8 cellular contexts compared by ENCODE assay signal in genomic region chr5:61167382-61167781, GRCh38. TPM values are rescaled to one million over a fixed set of nuclear protein-coding genes. Genes with fewer than 3 reads are reported as not detected.
A peak's percentile ranks its signal among the peaks of the same experiment; 100 is the strongest.
DNase-seq lines count a peak whose midpoint lies in the region; ATAC-seq and TF ChIP-seq lines count a peak whose summit lies in the region.

No MANE protein-coding gene starts in this region.

- H3K4me1 ChIP-seq in OCI-LY7 (ENCODE audit: insufficient read depth, low read length, poor library complexity, severe bottlenecking) = peaks cover 10% of the 10 kb centered on the region

- H3K27me3 Mint-ChIP-seq in activated CD8-positive, alpha-beta T cell treated with anti-CD3 and anti-CD28 coated beads for 36 hours = no peaks in the 10 kb centered on the region
- no peaks in the 10 kb centered on the region for H3K27me3 Mint-ChIP-seq in activated CD8-positive, alpha-beta T cell treated with anti-CD3 and anti-CD28 coated beads, Interleukin-2, amount 10 ng/mL, durations not matched to agents 7 days and 5 days (ENCODE audit: low read depth)
- no peaks in the 10 kb centered on the region for H3K27me3 Mint-ChIP-seq in mesothelial cell of epicardium (ENCODE audit: low read depth)
- peaks cover 0 to 2% (median 0%) of the 10 kb centered on the region in 3 donors for H3K27me3 Mint-ChIP-seq in immature natural killer cell (ENCODE audit: low read depth in 3 of 3)

- TF ChIP-seq CTCF in activated CD8-positive, alpha-beta T cell treated with anti-CD3 and anti-CD28 coated beads for 36 hours (IDR thresholded peaks at IDR 0.05) = peak; percentile 21
- TF ChIP-seq CTCF in OCI-LY7 (conservative IDR thresholded peaks at IDR 0.05; ENCODE audit: low read length) (peak; percentile 48), fibroblast of the aortic adventitia (IDR thresholded peaks at IDR 0.05; ENCODE audit: insufficient read depth, low read length) (peak; percentile 46), mesothelial cell of epicardium (IDR thresholded peaks at IDR 0.05; ENCODE audit: unreplicated experiment) (no peak)

- H3K9me2 ChIP-seq in OCI-LY7 (ENCODE audit: insufficient read depth, low read length) = no peaks in the 10 kb centered on the region

- H3K4me2 ChIP-seq in OCI-LY7 (ENCODE audit: low read length) = no peak overlapping the region

- peaks cover 11% of the 10 kb centered on the region for H3K4me1 Mint-ChIP-seq in activated CD8-positive, alpha-beta T cell treated with anti-CD3 and anti-CD28 coated beads for 36 hours (ENCODE audit: low read depth)
- H3K4me1 Mint-ChIP-seq in activated CD8-positive, alpha-beta T cell treated with anti-CD3 and anti-CD28 coated beads, Interleukin-2, amount 10 ng/mL, durations not matched to agents 7 days and 5 days (ENCODE audit: low read depth) = peaks cover 14% of the 10 kb centered on the region
- H3K4me1 Mint-ChIP-seq in mesothelial cell of epicardium (peaks cover 15% of the 10 kb centered on the region), immature natural killer cell (peaks cover 10 to 18% of the 10 kb centered on the region in 2 donors)

- no peaks in the 10 kb centered on the region for H3K79me2 ChIP-seq in OCI-LY7 (ENCODE audit: insufficient read depth, low read depth, low read length)

- peaks cover 6% of the 10 kb centered on the region for H3K36me3 Mint-ChIP-seq in activated CD8-positive, alpha-beta T cell treated with anti-CD3 and anti-CD28 coated beads for 36 hours (ENCODE audit: low read depth)
- H3K36me3 Mint-ChIP-seq in activated CD8-positive, alpha-beta T cell treated with anti-CD3 and anti-CD28 coated beads, Interleukin-2, amount 10 ng/mL, durations not matched to agents 7 days and 5 days (ENCODE audit: low read depth) = peaks cover 6% of the 10 kb centered on the region
- H3K36me3 Mint-ChIP-seq in mesothelial cell of epicardium = peaks cover 4% of the 10 kb centered on the region
- H3K36me3 Mint-ChIP-seq in immature natural killer cell = no peaks in the 10 kb centered on the region

- BruUV-seq in OCI-LY7 (replicated peaks; lab: Mats Ljungman, UMichigan) = no TSS peak

- no peak overlapping the region for H3K27ac ChIP-seq in OCI-LY7 (ENCODE audit: low read depth, low read length, poor library complexity, severe bottlenecking)

- 0 out of 2 replicates have a peak, but pooled peaks cover 4% of the 10 kb centered on the region for H4K20me1 ChIP-seq in OCI-LY7 (ENCODE audit: insufficient read depth, low read length)

- H3K9me3 ChIP-seq in OCI-LY7 (ENCODE audit: low read length) = no peaks in the 10 kb centered on the region

- H3K4me3 ChIP-seq in OCI-LY7 (ENCODE audit: low read depth, low read length, poor library complexity, severe bottlenecking) (no peak overlapping the region), fibroblast of the aortic adventitia (ENCODE audit: low read depth, low read length) (no peak overlapping the region)

- no peak overlapping the region for H2AFZ ChIP-seq in OCI-LY7 (ENCODE audit: low read length)

- peak; percentile 14 for DNase-seq in activated CD8-positive, alpha-beta T cell treated with anti-CD3 and anti-CD28 coated beads for 36 hours
- DNase-seq in activated CD8-positive, alpha-beta T cell treated with anti-CD3 and anti-CD28 coated beads, Interleukin-2, amount 10 ng/mL, durations not matched to agents 7 days and 5 days = no peak
- DNase-seq in OCI-LY7 (ENCODE audit: low spot score) (no peak), fibroblast of the aortic adventitia (ENCODE audit: low read depth) (peak; percentile 70), superior temporal gyrus (ENCODE audit: extremely low spot score) (peak; percentile 73), mesothelial cell of epicardium (ENCODE audit: low spot score in 2 of 2, unreplicated experiment in 2 of 2) (no peak), immature natural killer cell (no peak)

- POLR2A ChIA-PET in activated CD8-positive, alpha-beta T cell treated with anti-CD3 and anti-CD28 coated beads for 36 hours (lab: Charles Lee) = no interaction called here
- POLR2A ChIA-PET in activated CD8-positive, alpha-beta T cell treated with anti-CD3 and anti-CD28 coated beads, Interleukin-2, amount 10 ng/mL, durations not matched to agents 7 days and 5 days (lab: Charles Lee) = no interaction called here
- POLR2A ChIA-PET in OCI-LY7 (lab: Charles Lee) = interaction anchor here (0.6 kb wide), 1 partner anchor 64 kb away, joined by 4 read pairs; no protein-coding TSS in a partner anchor

- intact Hi-C loops in activated CD8-positive, alpha-beta T cell treated with anti-CD3 and anti-CD28 coated beads for 36 hours (cut with micrococcal nuclease) = no loop called here
- intact Hi-C loops in OCI-LY7 (cut with micrococcal nuclease; ENCODE audit: unreplicated experiment) = no loop called here

- CTCF ChIA-PET in activated CD8-positive, alpha-beta T cell treated with anti-CD3 and anti-CD28 coated beads for 36 hours (lab: Charles Lee) = no interaction called here
- CTCF ChIA-PET in activated CD8-positive, alpha-beta T cell treated with anti-CD3 and anti-CD28 coated beads, Interleukin-2, amount 10 ng/mL, durations not matched to agents 7 days and 5 days (lab: Charles Lee) = no interaction called here
- CTCF ChIA-PET in OCI-LY7 (lab: Charles Lee; ENCODE audit: unreplicated experiment) = no interaction called here

- ATAC-seq in activated CD8-positive, alpha-beta T cell treated with anti-CD3 and anti-CD28 coated beads for 36 hours = no peak
- no peak for ATAC-seq in activated CD8-positive, alpha-beta T cell treated with anti-CD3 and anti-CD28 coated beads, Interleukin-2, amount 10 ng/mL, durations not matched to agents 7 days and 5 days
- ATAC-seq in HG02852 (IDR thresholded peaks at IDR 0.05; ENCODE audit: unreplicated experiment) = no peak

- no peak overlapping the region for H3K27ac Mint-ChIP-seq in activated CD8-positive, alpha-beta T cell treated with anti-CD3 and anti-CD28 coated beads for 36 hours
- H3K27ac Mint-ChIP-seq in activated CD8-positive, alpha-beta T cell treated with anti-CD3 and anti-CD28 coated beads, Interleukin-2, amount 10 ng/mL, durations not matched to agents 7 days and 5 days = no peak overlapping the region
- H3K27ac Mint-ChIP-seq in mesothelial cell of epicardium = no peak overlapping the region
- H3K27ac Mint-ChIP-seq in immature natural killer cell = no peak overlapping the region

- H3K4me3 Mint-ChIP-seq in activated CD8-positive, alpha-beta T cell treated with anti-CD3 and anti-CD28 coated beads for 36 hours = no peak overlapping the region
- H3K4me3 Mint-ChIP-seq in activated CD8-positive, alpha-beta T cell treated with anti-CD3 and anti-CD28 coated beads, Interleukin-2, amount 10 ng/mL, durations not matched to agents 7 days and 5 days = no peak overlapping the region
- H3K4me3 Mint-ChIP-seq in mesothelial cell of epicardium (no peak overlapping the region), immature natural killer cell (no peak overlapping the region)

- H3K36me3 ChIP-seq in OCI-LY7 (ENCODE audit: insufficient read depth, low read length) = no peaks in the 10 kb centered on the region

- no peaks in the 10 kb centered on the region for H3K9me3 Mint-ChIP-seq in activated CD8-positive, alpha-beta T cell treated with anti-CD3 and anti-CD28 coated beads for 36 hours
- H3K9me3 Mint-ChIP-seq in activated CD8-positive, alpha-beta T cell treated with anti-CD3 and anti-CD28 coated beads, Interleukin-2, amount 10 ng/mL, durations not matched to agents 7 days and 5 days (ENCODE audit: insufficient read depth) = no peaks in the 10 kb centered on the region
- peaks cover 3% of the 10 kb centered on the region for H3K9me3 Mint-ChIP-seq in mesothelial cell of epicardium
- no peaks in the 10 kb centered on the region for H3K9me3 Mint-ChIP-seq in immature natural killer cell

RNA-seq across cellular contexts. Expression of gene SMIM15, which starts 5.1 kb away (rescaled TPM):
- total RNA-seq in activated CD8-positive, alpha-beta T cell treated with anti-CD3 and anti-CD28 coated beads for 36 hours = 10 to 100 TPM; 58.9 to 64.3 TPM
- 10 to 100 TPM; 56.1 to 56.3 TPM for total RNA-seq in activated CD8-positive, alpha-beta T cell treated with anti-CD3 and anti-CD28 coated beads, Interleukin-2, amount 10 ng/mL, durations not matched to agents 7 days and 5 days
- 39.4 and 45.7 TPM in 2 replicates for total RNA-seq in OCI-LY7 (2014; rRNA removed; shearing (Covaris generic))
- total RNA-seq in OCI-LY7 (2022) = 47.9 and 49.7 TPM in 2 replicates
- total RNA-seq in fibroblast of the aortic adventitia (ENCODE audit: low replicate concordance) = 41.5 and 43.9 TPM in 2 replicates
- total RNA-seq in mesothelial cell of epicardium = 49.0 to 51.2 TPM (median 50.9 TPM) in 3 replicates
- 10 to 100 TPM; 22.5 to 49.0 (median 40.9) TPM for polyA plus RNA-seq in immature natural killer cell

Comparison
In these comparisons a context has a peak if more than half of its experiments do, and no peak if none do; other contexts are left out.
1. DNase-seq: peak in activated CD8-positive, alpha-beta T cell treated with anti-CD3 and anti-CD28 coated beads for 36 hours (single experiment), fibroblast of the aortic adventitia (single experiment) and superior temporal gyrus (single experiment); none in activated CD8-positive, alpha-beta T cell treated with anti-CD3 and anti-CD28 coated beads, Interleukin-2, amount 10 ng/mL, durations not matched to agents 7 days and 5 days (single experiment), OCI-LY7 (single experiment), mesothelial cell of epicardium (0 of 2) and immature natural killer cell (0 of 3).